17 cellular contexts compared by ENCODE assay signal in genomic region chr2:11525762-11526161, GRCh38. TPM values are rescaled to one million over a fixed set of nuclear protein-coding genes. Genes with fewer than 3 reads are reported as not detected.
DNase-seq lines count a peak whose midpoint lies in the region; ATAC-seq and TF ChIP-seq lines count a peak whose summit lies in the region.
"Had no signal": no experiment of that assay in that cellular context is flagged by ENCODE, and none has a peak within 500 bp of the region (broad histone marks: within the 10 kb centered on the region; RNA-seq: fewer than 3 reads in every experiment).

No MANE protein-coding gene starts in this region.

- H2BK15ac ChIP-seq in H9 (ENCODE audit: low read depth, low read length): no peak overlapping the region

- H3K9me3 ChIP-seq in H9 (ENCODE audit: control insufficient read depth, low read depth, low read length): no peaks in the 10 kb centered on the region
- no peaks in the 10 kb centered on the region for H3K9me3 ChIP-seq in vagina
- H3K9me3 ChIP-seq: Caco-2 had no signal

- H3K27me3 Mint-ChIP-seq in H9 (ENCODE audit: low read depth): no peaks in the 10 kb centered on the region
- H3K27me3 Mint-ChIP-seq in neural crest cell (ENCODE audit: low read depth): no peaks in the 10 kb centered on the region
- H3K27me3 Mint-ChIP-seq in activated CD8-positive, alpha-beta T cell treated with anti-CD3 and anti-CD28 coated beads, Interleukin-2, amount 10 ng/mL, durations not matched to agents 7 days and 5 days (ENCODE audit: low read depth): peaks cover 7% of the 10 kb centered on the region

- no peak overlapping the region for H2AK5ac ChIP-seq in H9 (ENCODE audit: insufficient read length, low read length)

- H3K4me1 ChIP-seq in H9 (ENCODE audit: insufficient read depth, low read length) (peaks cover 11% of the 10 kb centered on the region; the same call in 1 of the 2 replicates), vagina (peaks cover 24% of the 10 kb centered on the region)
- H3K4me1 ChIP-seq: BLaER1, Caco-2 had no signal

- POLR2A ChIA-PET in activated CD8-positive, alpha-beta T cell treated with anti-CD3 and anti-CD28 coated beads, Interleukin-2, amount 10 ng/mL, durations not matched to agents 7 days and 5 days (lab: Charles Lee): no interaction called here

- H3K4me1 Mint-ChIP-seq in H9 (peaks cover 9 to 14% of the 10 kb centered on the region in 2 experiments), neural crest cell (peaks cover 65% of the 10 kb centered on the region)
- H3K4me1 Mint-ChIP-seq in activated CD8-positive, alpha-beta T cell treated with anti-CD3 and anti-CD28 coated beads, Interleukin-2, amount 10 ng/mL, durations not matched to agents 7 days and 5 days (ENCODE audit: low read depth): peaks cover 12% of the 10 kb centered on the region
- H3K4me1 Mint-ChIP-seq: B cell had no signal

- no peak overlapping the region for H3T11ph ChIP-seq in H9 (ENCODE audit: low read length)

- intact Hi-C loops in vagina (cut with DNase I): no loop called here

- no peak overlapping the region for H3K14ac ChIP-seq in H9 (ENCODE audit: insufficient read depth, low read length)

- H4K20me1 ChIP-seq in H9 (ENCODE audit: control insufficient read depth, insufficient read depth, insufficient read length): no peaks in the 10 kb centered on the region
- H4K20me1 ChIP-seq: BLaER1 had no signal

- no peaks in the 10 kb centered on the region for H3K27me3 ChIP-seq in H9 (ENCODE audit: insufficient read depth, low read length)
- no peaks in the 10 kb centered on the region for H3K27me3 ChIP-seq in vagina
- H3K27me3 ChIP-seq: BLaER1 had no signal

- H3K4me3 ChIP-seq in vagina: no peak overlapping the region
- H3K4me3 ChIP-seq: BLaER1, GM23248 had no signal

- H3K36me3 ChIP-seq in vagina: no peaks in the 10 kb centered on the region
- H3K36me3 ChIP-seq: BLaER1 had no signal

- peaks cover 0 to 14% (median 9%) of the 10 kb centered on the region in 3 experiments; a peak in 5 of 7 replicates for H3K36me3 Mint-ChIP-seq in H9 (ENCODE audit: insufficient read depth in 1 of 3, low read depth in 3 of 3)
- peaks cover 28% of the 10 kb centered on the region for H3K36me3 Mint-ChIP-seq in neural crest cell (ENCODE audit: low read depth)
- no peaks in the 10 kb centered on the region for H3K36me3 Mint-ChIP-seq in activated CD8-positive, alpha-beta T cell treated with anti-CD3 and anti-CD28 coated beads, Interleukin-2, amount 10 ng/mL, durations not matched to agents 7 days and 5 days (ENCODE audit: low read depth)
- H3K36me3 Mint-ChIP-seq: CD4-positive, CD25-positive, alpha-beta regulatory T cell; CD8-positive, alpha-beta T cell had no signal

- TF ChIP-seq CTCF in H9 (conservative IDR thresholded peaks at IDR 0.05): no peak
- TF ChIP-seq CTCF in neural crest cell (conservative IDR thresholded peaks at IDR 0.05): no peak
- no peak for TF ChIP-seq CTCF in vagina (IDR thresholded peaks at IDR 0.05)

- no peak overlapping the region for H4K91ac ChIP-seq in H9 (ENCODE audit: insufficient read length, low read depth, low read length)

- H3K27ac ChIP-seq in H9 (ENCODE audit: insufficient read length, low read depth, low read length): no peak overlapping the region
- H3K27ac ChIP-seq in vagina: peak overlapping the region; percentile 73
- H3K27ac ChIP-seq: BLaER1, C4-2B, GM23248 had no signal

- no peak overlapping the region for H4K8ac ChIP-seq in H9 (replicated peaks; ENCODE audit: insufficient read length, low read depth, low read length)

- H3K23ac ChIP-seq in H9 (ENCODE audit: insufficient read length, low read depth, low read length): no peak overlapping the region

- DNase-seq in H9: no peak
- DNase-seq in neural crest cell (ENCODE audit: low read depth, low spot score): no peak
- DNase-seq in putamen (ENCODE audit: low spot score): peak; percentile 40
- no peak for DNase-seq in vagina (ENCODE audit: extremely low spot score in 2 of 2)
- DNase-seq in activated CD8-positive, alpha-beta T cell treated with anti-CD3 and anti-CD28 coated beads, Interleukin-2, amount 10 ng/mL, durations not matched to agents 7 days and 5 days: no peak
- DNase-seq: Caco-2; CD4-positive, CD25-positive, alpha-beta regulatory T cell; CD8-positive, alpha-beta T cell; DMS153; DND-41; GM23248; H7 had no signal

- no peak overlapping the region for H4K5ac ChIP-seq in H9 (ENCODE audit: insufficient read length, low read depth, low read length)

- H3K79me2 ChIP-seq in H9 (ENCODE audit: insufficient read depth, low read length): peaks cover 2% of the 10 kb centered on the region; the same call in 1 of the 2 replicates

- no peaks in the 10 kb centered on the region for H3K79me1 ChIP-seq in H9 (ENCODE audit: insufficient read depth, low read depth, low read length, poor library complexity, severe bottlenecking)

- H3K4me2 ChIP-seq in H9 (ENCODE audit: insufficient read depth, insufficient read length, low read length): no peak overlapping the region
- H3K4me2 ChIP-seq: BLaER1 had no signal

- H3K4ac ChIP-seq in H9 (ENCODE audit: low read depth, low read length): no peak overlapping the region

- CTCF ChIA-PET in activated CD8-positive, alpha-beta T cell treated with anti-CD3 and anti-CD28 coated beads, Interleukin-2, amount 10 ng/mL, durations not matched to agents 7 days and 5 days (lab: Charles Lee): no interaction called here

- no peak overlapping the region for H2BK120ac ChIP-seq in H9 (ENCODE audit: low read depth, low read length, poor library complexity, severe bottlenecking)

- peak overlapping the region; percentile 61 for H2BK20ac ChIP-seq in H9 (ENCODE audit: low read depth, low read length, poor library complexity, severe bottlenecking)

- TF ChIP-seq POLR2A in vagina (IDR thresholded peaks at IDR 0.05): no peak

- no peak overlapping the region for H3K9ac ChIP-seq in H9 (ENCODE audit: extremely low read depth, insufficient read length, low read length)
- H3K9ac ChIP-seq: BLaER1, GM23248 had no signal

- no peak overlapping the region for H3K56ac ChIP-seq in H9 (ENCODE audit: insufficient read length, low read depth, low read length)

- ATAC-seq in activated CD8-positive, alpha-beta T cell treated with anti-CD3 and anti-CD28 coated beads, Interleukin-2, amount 10 ng/mL, durations not matched to agents 7 days and 5 days: no peak
- ATAC-seq in HG03442 (IDR thresholded peaks at IDR 0.05; ENCODE audit: unreplicated experiment): no peak
- ATAC-seq: CD8-positive, alpha-beta T cell; HCT116 had no signal

- H3K4me3 Mint-ChIP-seq in H9 (no peak overlapping the region), neural crest cell (no peak overlapping the region)
- no peak overlapping the region for H3K4me3 Mint-ChIP-seq in activated CD8-positive, alpha-beta T cell treated with anti-CD3 and anti-CD28 coated beads, Interleukin-2, amount 10 ng/mL, durations not matched to agents 7 days and 5 days
- H3K4me3 Mint-ChIP-seq: B cell; CD4-positive, CD25-positive, alpha-beta regulatory T cell; CD8-positive, alpha-beta T cell had no signal

- H3K18ac ChIP-seq in H9 (ENCODE audit: insufficient read length, low read depth, low read length): no peak overlapping the region

- no peak overlapping the region for H2AFZ ChIP-seq in H9 (ENCODE audit: low read length)
- H2AFZ ChIP-seq: GM23248 had no signal

- H3K27ac Mint-ChIP-seq in H9 (no peak overlapping the region), neural crest cell (ENCODE audit: unreplicated experiment) (peak overlapping the region; percentile 15)
- no peak overlapping the region for H3K27ac Mint-ChIP-seq in activated CD8-positive, alpha-beta T cell treated with anti-CD3 and anti-CD28 coated beads, Interleukin-2, amount 10 ng/mL, durations not matched to agents 7 days and 5 days
- H3K27ac Mint-ChIP-seq: B cell; CD4-positive, CD25-positive, alpha-beta regulatory T cell; CD8-positive, alpha-beta T cell had no signal

- H2BK5ac ChIP-seq in H9 (ENCODE audit: insufficient read length, low read length): no peak overlapping the region

- peaks cover 4% of the 10 kb centered on the region in 2 experiments; a peak in 2 of 5 replicates for H3K9me3 Mint-ChIP-seq in H9
- peaks cover 6% of the 10 kb centered on the region for H3K9me3 Mint-ChIP-seq in neural crest cell
- H3K9me3 Mint-ChIP-seq in activated CD8-positive, alpha-beta T cell treated with anti-CD3 and anti-CD28 coated beads, Interleukin-2, amount 10 ng/mL, durations not matched to agents 7 days and 5 days (ENCODE audit: insufficient read depth): no peaks in the 10 kb centered on the region

- H3K23me2 ChIP-seq in H9 (ENCODE audit: insufficient read length, low read depth, low read length, poor library complexity, severe bottlenecking): no peaks in the 10 kb centered on the region

- H2BK12ac ChIP-seq in H9 (ENCODE audit: insufficient read length, low read depth, low read length): no peak overlapping the region

- WGBS in H9 (ENCODE audit: extremely low coverage, insufficient read length, low lambda C conversion rate): no CpG with 5 or more reads among the region's 7 CpGs

RNA-seq across cellular contexts. Expression of gene GREB1, which starts 8.1 kb away (rescaled TPM):
- 15.3 and 16.5 TPM in 2 replicates for total RNA-seq in H9 (2021)
- total RNA-seq in neural crest cell: 132 and 143 TPM in 2 replicates
- 35.4 TPM for total RNA-seq in vagina
- under 1 TPM; 0.42 to 0.68 TPM for total RNA-seq in activated CD8-positive, alpha-beta T cell treated with anti-CD3 and anti-CD28 coated beads, Interleukin-2, amount 10 ng/mL, durations not matched to agents 7 days and 5 days
- total RNA-seq: GM23248 had no signal

RNA-seq across cellular contexts. Expression of gene E2F6, which starts 59.8 kb away (rescaled TPM):
- 21.8 and 23.6 TPM in 2 replicates for total RNA-seq in H9 (2021)
- 28.5 and 28.9 TPM in 2 replicates for total RNA-seq in neural crest cell
- total RNA-seq in vagina: 9.1 TPM
- 1 to 10 TPM; 8.2 to 8.4 TPM for total RNA-seq in activated CD8-positive, alpha-beta T cell treated with anti-CD3 and anti-CD28 coated beads, Interleukin-2, amount 10 ng/mL, durations not matched to agents 7 days and 5 days
